Comparison of ENCODE assay signal across 1 cellular context in the genomic region with DNA sequence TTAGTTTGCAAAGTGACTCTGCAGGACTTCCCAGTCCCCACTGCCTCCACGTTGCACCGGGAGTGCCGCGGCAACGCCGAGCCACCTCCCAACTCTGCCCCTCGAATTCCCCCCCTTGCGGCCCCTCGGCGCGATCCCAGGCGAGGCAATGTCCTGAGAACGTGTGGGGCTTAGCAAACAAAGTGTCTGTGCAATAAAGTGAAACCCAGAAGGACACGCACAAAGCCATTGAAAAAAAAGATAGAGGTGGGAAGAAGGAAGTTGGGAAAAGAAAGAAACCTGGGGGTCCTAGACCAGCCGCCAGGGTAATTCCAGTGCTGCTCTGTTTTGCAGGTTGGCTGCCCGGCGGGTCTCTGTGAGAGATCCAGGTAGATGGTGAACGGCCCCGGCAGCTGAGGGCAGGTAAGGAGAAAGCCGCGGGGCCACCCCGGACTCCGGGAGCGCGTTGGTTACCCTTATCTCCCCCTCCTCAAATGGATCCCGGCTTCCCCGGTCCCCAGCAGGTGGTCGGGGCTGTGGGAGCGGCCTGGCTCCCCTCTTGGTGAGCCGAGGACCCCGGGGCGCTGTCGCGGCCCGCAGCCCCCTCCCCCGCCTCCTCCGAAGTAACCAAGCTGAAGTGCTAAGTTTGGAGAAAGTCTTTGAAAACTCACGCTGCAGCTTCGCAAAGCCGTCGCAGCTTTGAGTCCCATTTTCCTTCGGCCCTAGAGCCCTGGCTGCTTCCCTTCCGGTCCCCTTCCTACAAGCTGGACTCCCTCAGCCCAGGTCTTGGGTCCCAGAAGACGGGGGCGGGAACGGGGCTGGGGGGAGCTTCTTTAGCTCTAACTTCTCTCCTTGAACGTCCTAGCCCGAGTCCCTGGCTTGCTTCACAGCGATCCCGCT.
TF ChIP-seq lines count a peak whose summit lies in the region.

No MANE protein-coding gene starts in this region.

TF ChIP-seq in K562, 482 proteins besides CTCF, POLR2A, EP300 and RAD21 (continued from another document and continues in another):
- TF ChIP-seq HMBOX1 (IDR thresholded peaks at IDR 0.05) (no peak), PTBP1 (IDR thresholded peaks at IDR 0.05; ENCODE audit: low read depth, low read length) (no peak), NFIC (IDR thresholded peaks at IDR 0.05) (no peak), TEAD4 (IDR thresholded peaks at IDR 0.05; ENCODE audit: low read length) (no peak), TEAD4 (CRISPR knock-in tag; IDR thresholded peaks at IDR 0.05; ENCODE audit: borderline replicate concordance) (no peak), MTA3 (IDR thresholded peaks at IDR 0.05; ENCODE audit: borderline replicate concordance) (no peak), ZNF121 (CRISPR knock-in tag; conservative IDR thresholded peaks at IDR 0.05) (peak; percentile 54; the same call in 1 of the 2 replicates), ZFP36 (IDR thresholded peaks at IDR 0.05; ENCODE audit: low read depth, low read length, partially characterized antibody) (no peak), ZNF232 (CRISPR knock-in tag; IDR thresholded peaks at IDR 0.05) (no peak), HCFC1 (IDR thresholded peaks at IDR 0.05; ENCODE audit: low read depth, low read length) (no peak), ZC3H11A (IDR thresholded peaks at IDR 0.05; ENCODE audit: low read depth, low read length) (no peak), ZNF146 (CRISPR knock-in tag; IDR thresholded peaks at IDR 0.05; ENCODE audit: unreplicated experiment) (no peak), ZNF134 (CRISPR knock-in tag; conservative IDR thresholded peaks at IDR 0.05) (no peak), TARDBP (IDR thresholded peaks at IDR 0.05) (no peak), ZNF239 (CRISPR knock-in tag; IDR thresholded peaks at IDR 0.05) (peak; percentile 81), ZBTB7A (IDR thresholded peaks at IDR 0.05; ENCODE audit: borderline replicate concordance, control insufficient read depth, low read depth, low read length) (peak; percentile 61; the same call in 1 of the 2 replicates), ZKSCAN3 (CRISPR knock-in tag; IDR thresholded peaks at IDR 0.05) (no peak), BRD9 (IDR thresholded peaks at IDR 0.05; ENCODE audit: low read depth, partially characterized antibody) (no peak), CXXC5 (CRISPR knock-in tag; IDR thresholded peaks at IDR 0.05) (0 out of 2 replicates have a peak, but pooled peaks have one; percentile 6), ZFPM2 (CRISPR knock-in tag; IDR thresholded peaks at IDR 0.05) (no peak), ETS1 (conservative IDR thresholded peaks at IDR 0.05; ENCODE audit: control insufficient read depth, low read depth, low read length) (no peak), ZKSCAN8 (CRISPR knock-in tag; IDR thresholded peaks at IDR 0.05) (no peak), COPS2 (conservative IDR thresholded peaks at IDR 0.05) (no peak), ATF7 (IDR thresholded peaks at IDR 0.05) (no peak), RBBP5 (IDR thresholded peaks at IDR 0.05; ENCODE audit: borderline replicate concordance, insufficient read depth, low read length, poor library complexity, severe bottlenecking) (peak; percentile 7), CBFA2T3 (IDR thresholded peaks at IDR 0.05) (no peak), E2F6 (IDR thresholded peaks at IDR 0.05; ENCODE audit: borderline replicate concordance in 1 of 2, extremely low read depth in 1 of 2, insufficient read depth in 1 of 2, insufficient read length in 1 of 2, low read depth in 1 of 2, low read length in 1 of 2, poor library complexity in 1 of 2, severe bottlenecking in 1 of 2) (peak; percentile 26 to 59), NRF1 (conservative IDR thresholded peaks at IDR 0.05 in 1 of 2, IDR thresholded peaks at IDR 0.05 in 1 of 2) (no peak), MCM7 (IDR thresholded peaks at IDR 0.05) (no peak), CHD4 (IDR thresholded peaks at IDR 0.05; ENCODE audit: insufficient read depth, insufficient replicate concordance, low read depth, low read length, poor library complexity, severe bottlenecking) (no peak), KDM2B (CRISPR knock-in tag; IDR thresholded peaks at IDR 0.05) (no peak)
- TF ChIP-seq, protein P1, sequence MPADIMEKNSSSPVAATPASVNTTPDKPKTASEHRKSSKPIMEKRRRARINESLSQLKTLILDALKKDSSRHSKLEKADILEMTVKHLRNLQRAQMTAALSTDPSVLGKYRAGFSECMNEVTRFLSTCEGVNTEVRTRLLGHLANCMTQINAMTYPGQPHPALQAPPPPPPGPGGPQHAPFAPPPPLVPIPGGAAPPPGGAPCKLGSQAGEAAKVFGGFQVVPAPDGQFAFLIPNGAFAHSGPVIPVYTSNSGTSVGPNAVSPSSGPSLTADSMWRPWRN (IDR thresholded peaks at IDR 0.05; ENCODE audit: low read depth) = no peak
- TF ChIP-seq, protein P2, sequence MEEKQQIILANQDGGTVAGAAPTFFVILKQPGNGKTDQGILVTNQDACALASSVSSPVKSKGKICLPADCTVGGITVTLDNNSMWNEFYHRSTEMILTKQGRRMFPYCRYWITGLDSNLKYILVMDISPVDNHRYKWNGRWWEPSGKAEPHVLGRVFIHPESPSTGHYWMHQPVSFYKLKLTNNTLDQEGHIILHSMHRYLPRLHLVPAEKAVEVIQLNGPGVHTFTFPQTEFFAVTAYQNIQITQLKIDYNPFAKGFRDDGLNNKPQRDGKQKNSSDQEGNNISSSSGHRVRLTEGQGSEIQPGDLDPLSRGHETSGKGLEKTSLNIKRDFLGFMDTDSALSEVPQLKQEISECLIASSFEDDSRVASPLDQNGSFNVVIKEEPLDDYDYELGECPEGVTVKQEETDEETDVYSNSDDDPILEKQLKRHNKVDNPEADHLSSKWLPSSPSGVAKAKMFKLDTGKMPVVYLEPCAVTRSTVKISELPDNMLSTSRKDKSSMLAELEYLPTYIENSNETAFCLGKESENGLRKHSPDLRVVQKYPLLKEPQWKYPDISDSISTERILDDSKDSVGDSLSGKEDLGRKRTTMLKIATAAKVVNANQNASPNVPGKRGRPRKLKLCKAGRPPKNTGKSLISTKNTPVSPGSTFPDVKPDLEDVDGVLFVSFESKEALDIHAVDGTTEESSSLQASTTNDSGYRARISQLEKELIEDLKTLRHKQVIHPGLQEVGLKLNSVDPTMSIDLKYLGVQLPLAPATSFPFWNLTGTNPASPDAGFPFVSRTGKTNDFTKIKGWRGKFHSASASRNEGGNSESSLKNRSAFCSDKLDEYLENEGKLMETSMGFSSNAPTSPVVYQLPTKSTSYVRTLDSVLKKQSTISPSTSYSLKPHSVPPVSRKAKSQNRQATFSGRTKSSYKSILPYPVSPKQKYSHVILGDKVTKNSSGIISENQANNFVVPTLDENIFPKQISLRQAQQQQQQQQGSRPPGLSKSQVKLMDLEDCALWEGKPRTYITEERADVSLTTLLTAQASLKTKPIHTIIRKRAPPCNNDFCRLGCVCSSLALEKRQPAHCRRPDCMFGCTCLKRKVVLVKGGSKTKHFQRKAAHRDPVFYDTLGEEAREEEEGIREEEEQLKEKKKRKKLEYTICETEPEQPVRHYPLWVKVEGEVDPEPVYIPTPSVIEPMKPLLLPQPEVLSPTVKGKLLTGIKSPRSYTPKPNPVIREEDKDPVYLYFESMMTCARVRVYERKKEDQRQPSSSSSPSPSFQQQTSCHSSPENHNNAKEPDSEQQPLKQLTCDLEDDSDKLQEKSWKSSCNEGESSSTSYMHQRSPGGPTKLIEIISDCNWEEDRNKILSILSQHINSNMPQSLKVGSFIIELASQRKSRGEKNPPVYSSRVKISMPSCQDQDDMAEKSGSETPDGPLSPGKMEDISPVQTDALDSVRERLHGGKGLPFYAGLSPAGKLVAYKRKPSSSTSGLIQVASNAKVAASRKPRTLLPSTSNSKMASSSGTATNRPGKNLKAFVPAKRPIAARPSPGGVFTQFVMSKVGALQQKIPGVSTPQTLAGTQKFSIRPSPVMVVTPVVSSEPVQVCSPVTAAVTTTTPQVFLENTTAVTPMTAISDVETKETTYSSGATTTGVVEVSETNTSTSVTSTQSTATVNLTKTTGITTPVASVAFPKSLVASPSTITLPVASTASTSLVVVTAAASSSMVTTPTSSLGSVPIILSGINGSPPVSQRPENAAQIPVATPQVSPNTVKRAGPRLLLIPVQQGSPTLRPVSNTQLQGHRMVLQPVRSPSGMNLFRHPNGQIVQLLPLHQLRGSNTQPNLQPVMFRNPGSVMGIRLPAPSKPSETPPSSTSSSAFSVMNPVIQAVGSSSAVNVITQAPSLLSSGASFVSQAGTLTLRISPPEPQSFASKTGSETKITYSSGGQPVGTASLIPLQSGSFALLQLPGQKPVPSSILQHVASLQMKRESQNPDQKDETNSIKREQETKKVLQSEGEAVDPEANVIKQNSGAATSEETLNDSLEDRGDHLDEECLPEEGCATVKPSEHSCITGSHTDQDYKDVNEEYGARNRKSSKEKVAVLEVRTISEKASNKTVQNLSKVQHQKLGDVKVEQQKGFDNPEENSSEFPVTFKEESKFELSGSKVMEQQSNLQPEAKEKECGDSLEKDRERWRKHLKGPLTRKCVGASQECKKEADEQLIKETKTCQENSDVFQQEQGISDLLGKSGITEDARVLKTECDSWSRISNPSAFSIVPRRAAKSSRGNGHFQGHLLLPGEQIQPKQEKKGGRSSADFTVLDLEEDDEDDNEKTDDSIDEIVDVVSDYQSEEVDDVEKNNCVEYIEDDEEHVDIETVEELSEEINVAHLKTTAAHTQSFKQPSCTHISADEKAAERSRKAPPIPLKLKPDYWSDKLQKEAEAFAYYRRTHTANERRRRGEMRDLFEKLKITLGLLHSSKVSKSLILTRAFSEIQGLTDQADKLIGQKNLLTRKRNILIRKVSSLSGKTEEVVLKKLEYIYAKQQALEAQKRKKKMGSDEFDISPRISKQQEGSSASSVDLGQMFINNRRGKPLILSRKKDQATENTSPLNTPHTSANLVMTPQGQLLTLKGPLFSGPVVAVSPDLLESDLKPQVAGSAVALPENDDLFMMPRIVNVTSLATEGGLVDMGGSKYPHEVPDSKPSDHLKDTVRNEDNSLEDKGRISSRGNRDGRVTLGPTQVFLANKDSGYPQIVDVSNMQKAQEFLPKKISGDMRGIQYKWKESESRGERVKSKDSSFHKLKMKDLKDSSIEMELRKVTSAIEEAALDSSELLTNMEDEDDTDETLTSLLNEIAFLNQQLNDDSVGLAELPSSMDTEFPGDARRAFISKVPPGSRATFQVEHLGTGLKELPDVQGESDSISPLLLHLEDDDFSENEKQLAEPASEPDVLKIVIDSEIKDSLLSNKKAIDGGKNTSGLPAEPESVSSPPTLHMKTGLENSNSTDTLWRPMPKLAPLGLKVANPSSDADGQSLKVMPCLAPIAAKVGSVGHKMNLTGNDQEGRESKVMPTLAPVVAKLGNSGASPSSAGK (IDR thresholded peaks at IDR 0.05) = peak; percentile 33
- TF ChIP-seq, protein P3, sequence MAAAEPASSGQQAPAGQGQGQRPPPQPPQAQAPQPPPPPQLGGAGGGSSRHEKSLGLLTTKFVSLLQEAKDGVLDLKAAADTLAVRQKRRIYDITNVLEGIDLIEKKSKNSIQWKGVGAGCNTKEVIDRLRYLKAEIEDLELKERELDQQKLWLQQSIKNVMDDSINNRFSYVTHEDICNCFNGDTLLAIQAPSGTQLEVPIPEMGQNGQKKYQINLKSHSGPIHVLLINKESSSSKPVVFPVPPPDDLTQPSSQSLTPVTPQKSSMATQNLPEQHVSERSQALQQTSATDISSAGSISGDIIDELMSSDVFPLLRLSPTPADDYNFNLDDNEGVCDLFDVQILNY (CRISPR knock-in tag; IDR thresholded peaks at IDR 0.05) = no peak
- TF ChIP-seq, protein P4, sequence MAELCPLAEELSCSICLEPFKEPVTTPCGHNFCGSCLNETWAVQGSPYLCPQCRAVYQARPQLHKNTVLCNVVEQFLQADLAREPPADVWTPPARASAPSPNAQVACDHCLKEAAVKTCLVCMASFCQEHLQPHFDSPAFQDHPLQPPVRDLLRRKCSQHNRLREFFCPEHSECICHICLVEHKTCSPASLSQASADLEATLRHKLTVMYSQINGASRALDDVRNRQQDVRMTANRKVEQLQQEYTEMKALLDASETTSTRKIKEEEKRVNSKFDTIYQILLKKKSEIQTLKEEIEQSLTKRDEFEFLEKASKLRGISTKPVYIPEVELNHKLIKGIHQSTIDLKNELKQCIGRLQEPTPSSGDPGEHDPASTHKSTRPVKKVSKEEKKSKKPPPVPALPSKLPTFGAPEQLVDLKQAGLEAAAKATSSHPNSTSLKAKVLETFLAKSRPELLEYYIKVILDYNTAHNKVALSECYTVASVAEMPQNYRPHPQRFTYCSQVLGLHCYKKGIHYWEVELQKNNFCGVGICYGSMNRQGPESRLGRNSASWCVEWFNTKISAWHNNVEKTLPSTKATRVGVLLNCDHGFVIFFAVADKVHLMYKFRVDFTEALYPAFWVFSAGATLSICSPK (IDR thresholded peaks at IDR 0.05; ENCODE audit: borderline replicate concordance) = no peak
